11 cellular contexts compared by ENCODE assay signal in the genomic region with DNA sequence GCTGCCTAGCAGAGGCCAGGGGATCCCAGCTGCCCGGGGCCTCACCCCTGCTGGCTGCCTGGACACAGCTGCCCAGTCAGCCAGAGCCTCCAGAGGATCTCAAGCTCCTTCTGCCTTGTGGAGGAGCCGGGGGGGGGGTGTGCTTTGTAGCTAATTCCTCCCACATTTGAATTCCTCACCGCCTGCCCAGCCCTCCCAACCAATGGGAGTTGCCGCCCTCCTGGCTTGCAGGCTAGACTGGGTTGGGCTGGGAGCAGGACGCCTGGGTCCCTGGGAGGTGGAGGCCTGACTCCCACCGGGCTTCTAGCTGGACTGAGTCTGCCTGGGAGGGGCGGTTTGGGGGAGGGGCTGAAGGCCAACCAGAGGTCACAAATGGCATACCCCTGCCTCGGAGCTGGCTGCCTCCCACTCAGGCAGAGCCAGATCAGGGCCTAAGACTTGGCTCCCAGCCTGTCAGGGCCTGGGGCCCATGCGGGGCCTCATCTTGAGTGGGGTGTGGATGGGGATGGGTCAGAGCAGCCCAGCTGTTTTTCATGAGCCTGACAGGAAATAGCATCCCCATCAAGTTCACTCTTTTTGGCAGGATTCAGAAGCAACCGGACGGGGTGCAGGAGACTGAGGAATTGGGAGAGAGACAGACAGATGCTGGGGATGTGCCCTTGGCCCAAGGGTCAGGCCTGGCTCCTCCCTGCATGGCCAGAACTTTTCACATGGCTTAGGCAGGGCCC. TPM values are rescaled to one million over a fixed set of nuclear protein-coding genes. Genes with fewer than 3 reads are reported as not detected.
DNase-seq lines count a peak whose midpoint lies in the region; ATAC-seq and TF ChIP-seq lines count a peak whose summit lies in the region.
"Had no signal": no experiment of that assay in that cellular context is flagged by ENCODE, and none has a peak within 500 bp of the region (broad histone marks: within the 10 kb centered on the region; RNA-seq: fewer than 3 reads in every experiment).

No MANE protein-coding gene starts in this region.

- H3K4me3 ChIP-seq in choroid plexus epithelial cell (ENCODE audit: low read depth, low read length), result peak overlapping the region; percentile 14
- no peak overlapping the region for H3K4me3 ChIP-seq in spleen
- H3K4me3 ChIP-seq: SJSA1 had no signal

- peak overlapping the region in 5 of 8 donors; percentile 45 to 69 (median 57) for H3K27ac ChIP-seq in spleen
- H3K27ac ChIP-seq: SJSA1 had no signal

- peaks cover 68 to 80% of the 10 kb centered on the region in 2 donors for H3K36me3 Mint-ChIP-seq in stimulated activated naive B cell treated with anti-CD40 and anti-IgM and Interleukin-4, amounts not matched to agents 10 μg/mL and 1 μg/mL and 100 μg/mL, for 72 hours

- DNase-seq in HCEC 1CT (peak; percentile 20), choroid plexus epithelial cell (ENCODE audit: low read depth) (peak; percentile 88), left colon (peak in 1 of 2 donors; percentile 36), spleen (no peak)
- no peak for DNase-seq in stimulated activated CD8-positive, alpha-beta memory T cell treated with anti-CD3 and anti-CD28 coated beads, Interleukin-4, amount 100 ng/mL, for 48 hours
- DNase-seq in stimulated activated naive B cell treated with anti-CD40 and anti-IgM and Interleukin-4, amounts not matched to agents 10 μg/mL and 1 μg/mL and 100 μg/mL, for 72 hours, result no peak
- no peak for DNase-seq in activated CD4-positive, CD25-positive, alpha-beta regulatory T cell treated with anti-CD3 and anti-CD28 coated beads, Interleukin-2, amount 50 U/mL, for 72 hours
- DNase-seq: NCI-H2029 had no signal

- no peak for TF ChIP-seq POLR2A in spleen (IDR thresholded peaks at IDR 0.05)

- peaks cover 0 to 100% (median 98%) of the 10 kb centered on the region in 6 donors for H3K36me3 ChIP-seq in spleen
- H3K36me3 ChIP-seq: SJSA1 had no signal

- WGBS in spleen, 5 donors, result 57 to 83% (median 78%) methylated on average over 9 to 11 of the region's 11 CpGs

- no peak overlapping the region for H3K4me3 Mint-ChIP-seq in stimulated activated naive B cell treated with anti-CD40 and anti-IgM and Interleukin-4, amounts not matched to agents 10 μg/mL and 1 μg/mL and 100 μg/mL, for 72 hours
- H3K4me3 Mint-ChIP-seq: dendritic cell treated with granulocyte-macrophage colony-stimulating factor and Interleukin-4, amounts not matched to agents 40 ng/mL and 50 ng/mL, for 4 days had no signal

- H3K9me3 ChIP-seq in spleen, result no peaks in the 10 kb centered on the region
- H3K9me3 ChIP-seq: SJSA1 had no signal

- no peak overlapping the region for H3K27ac Mint-ChIP-seq in stimulated activated naive B cell treated with anti-CD40 and anti-IgM and Interleukin-4, amounts not matched to agents 10 μg/mL and 1 μg/mL and 100 μg/mL, for 72 hours
- H3K27ac Mint-ChIP-seq: dendritic cell treated with granulocyte-macrophage colony-stimulating factor and Interleukin-4, amounts not matched to agents 40 ng/mL and 50 ng/mL, for 4 days had no signal

- H3K4me1 ChIP-seq in spleen, result peaks cover 0 to 57% (median 3%) of the 10 kb centered on the region in 6 donors
- H3K4me1 ChIP-seq: SJSA1 had no signal

- no peaks in the 10 kb centered on the region for H3K27me3 ChIP-seq in spleen (replicated peaks in 1 of 7)
- H3K27me3 ChIP-seq: SJSA1 had no signal

- peaks cover 9 to 16% of the 10 kb centered on the region in 2 donors for H3K4me1 Mint-ChIP-seq in stimulated activated naive B cell treated with anti-CD40 and anti-IgM and Interleukin-4, amounts not matched to agents 10 μg/mL and 1 μg/mL and 100 μg/mL, for 72 hours

- no peaks in the 10 kb centered on the region for H3K9me3 Mint-ChIP-seq in stimulated activated naive B cell treated with anti-CD40 and anti-IgM and Interleukin-4, amounts not matched to agents 10 μg/mL and 1 μg/mL and 100 μg/mL, for 72 hours
- H3K9me3 Mint-ChIP-seq: dendritic cell treated with granulocyte-macrophage colony-stimulating factor and Interleukin-4, amounts not matched to agents 40 ng/mL and 50 ng/mL, for 4 days had no signal

- ATAC-seq in left colon (peak; percentile 7), GM19397 (IDR thresholded peaks at IDR 0.05; ENCODE audit: unreplicated experiment) (no peak)
- no peak for ATAC-seq in stimulated activated naive B cell treated with anti-CD40 and anti-IgM and Interleukin-4, amounts not matched to agents 10 μg/mL and 1 μg/mL and 100 μg/mL, for 72 hours (replicated peaks)

- no peak for TF ChIP-seq CTCF in choroid plexus epithelial cell (conservative IDR thresholded peaks at IDR 0.05; ENCODE audit: low read depth, low read length)
- TF ChIP-seq CTCF in spleen (IDR thresholded peaks at IDR 0.05 in 8 of 11, conservative IDR thresholded peaks at IDR 0.05 in 3 of 11), result no peak

- H3K27me3 Mint-ChIP-seq in stimulated activated naive B cell treated with anti-CD40 and anti-IgM and Interleukin-4, amounts not matched to agents 10 μg/mL and 1 μg/mL and 100 μg/mL, for 72 hours, result no peaks in the 10 kb centered on the region
- H3K27me3 Mint-ChIP-seq: dendritic cell treated with granulocyte-macrophage colony-stimulating factor and Interleukin-4, amounts not matched to agents 40 ng/mL and 50 ng/mL, for 4 days had no signal

- intact Hi-C loops in left colon (cut with DNase I, micrococcal nuclease) (no loop called here), spleen (cut with DNase I; ENCODE audit: low total_unique reads) (no loop called here)

RNA-seq across cellular contexts. Expression of gene PDE2A, which starts 29.2 kb away (rescaled TPM):
- 10 to 100 TPM in 1 of 2 donors, 1 to 10 TPM in 1; 6.6 to 10.4 TPM for total RNA-seq in left colon
- 100 to 1,000 TPM; 244 to 584 (median 346) TPM for total RNA-seq in spleen
- polyA plus RNA-seq in spleen, result 100 to 1,000 TPM in 1 of 3 donors, 10 to 100 TPM in 2; 58.2 to 158 (median 72.8) TPM
- total RNA-seq: SJSA1 had no signal

RNA-seq across cellular contexts. Expression of gene ARAP1, which starts 48.8 kb away (rescaled TPM):
- total RNA-seq in left colon, result 10 to 100 TPM; 62.5 to 69.1 TPM
- total RNA-seq in spleen, result 100 to 1,000 TPM; 248 to 365 (median 278) TPM
- polyA plus RNA-seq in spleen, result 100 to 1,000 TPM in 2 of 3 donors, 10 to 100 TPM in 1; 76.7 to 176 (median 127) TPM

Comparison
In these comparisons a context has a peak if more than half of its experiments do, and no peak if none do; other contexts are left out.
1. DNase-seq: peak in HCEC 1CT (single experiment) and choroid plexus epithelial cell (single experiment); none in spleen (single experiment), stimulated activated CD8-positive, alpha-beta memory T cell treated with anti-CD3 and anti-CD28 coated beads, Interleukin-4, amount 100 ng/mL, for 48 hours (single experiment), stimulated activated naive B cell treated with anti-CD40 and anti-IgM and Interleukin-4, amounts not matched to agents 10 μg/mL and 1 μg/mL and 100 μg/mL, for 72 hours (single experiment) and activated CD4-positive, CD25-positive, alpha-beta regulatory T cell treated with anti-CD3 and anti-CD28 coated beads, Interleukin-2, amount 50 U/mL, for 72 hours (single experiment).
2. RNA of gene PDE2A, which starts 29.2 kb away (total RNA-seq): 244 to 584 TPM in spleen; 6.6 to 10.4 TPM in left colon; every median in the first group is over 10 times any median in the second.